In the genomic region with DNA sequence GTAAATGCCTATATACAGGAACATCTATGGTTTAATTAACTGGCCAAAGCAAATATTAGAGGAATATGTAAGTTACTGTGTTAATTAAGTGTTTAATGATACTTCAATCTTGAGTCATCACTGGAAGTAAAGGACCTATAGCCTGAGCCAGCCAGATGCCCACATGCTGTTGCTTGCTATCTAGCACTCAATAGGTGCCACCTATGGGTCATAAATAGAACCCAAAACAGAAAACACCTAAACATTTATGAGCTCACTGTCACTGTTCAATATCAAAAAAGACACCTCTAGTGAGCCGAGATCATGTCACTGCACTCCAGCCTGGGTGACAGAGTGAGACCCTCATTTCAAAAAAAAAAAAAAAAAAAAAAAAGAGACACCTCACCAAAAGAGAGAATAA, we compare ENCODE assay signal across 12 cellular contexts. TPM values are rescaled to one million over a fixed set of nuclear protein-coding genes. Genes with fewer than 3 reads are reported as not detected.
A peak's percentile ranks its signal among the peaks of the same experiment; 100 is the strongest.
DNase-seq lines count a peak whose midpoint lies in the region; ATAC-seq, FAIRE-seq and TF ChIP-seq lines count a peak whose summit lies in the region.
"Had no signal": no experiment of that assay in that cellular context is flagged by ENCODE, and none has a peak within 500 bp of the region (broad histone marks: within the 10 kb centered on the region; RNA-seq: fewer than 3 reads in every experiment).

No MANE protein-coding gene starts in this region.

- intact Hi-C loops in K562 (cut with micrococcal nuclease) = no loop called here

- TF ChIP-seq CTCF in HFFc6 (IDR thresholded peaks at IDR 0.05) (peak; percentile 53), K562 (IDR thresholded peaks at IDR 0.05 in 2 of 3, conservative IDR thresholded peaks at IDR 0.05 in 1 of 3; ENCODE audit: insufficient read depth in 2 of 3, low read depth in 1 of 3, low read length in 3 of 3) (peak in 2 of 3 experiments; percentile 8 to 36; a peak in 2 of 6 replicates)

- no peak overlapping the region for H3K27ac ChIP-seq in K562 (ENCODE audit: extremely low read depth, low read depth, low read length)
- H3K27ac ChIP-seq: skin epidermis had no signal

- no peaks in the 10 kb centered on the region for H3K79me2 ChIP-seq in K562 (ENCODE audit: control insufficient read depth, insufficient read depth, low read length)

- no peak overlapping the region for H2AFZ ChIP-seq in K562 (ENCODE audit: low read depth, low read length)

- H3K4me2 ChIP-seq in K562 (ENCODE audit: insufficient read depth, low read length) = no peak overlapping the region

- peaks cover 41% of the 10 kb centered on the region; the same call in 2 of the 3 replicates for H3K36me3 ChIP-seq in K562 (ENCODE audit: control insufficient read depth, insufficient read depth, low read length)

- POLR2A ChIA-PET in K562 (lab: Yijun Ruan, JAX) = no interaction called here

- no peaks in the 10 kb centered on the region for H3K27me3 ChIP-seq in K562 (ENCODE audit: control insufficient read depth in 2 of 2, insufficient read depth in 2 of 2, low read length in 2 of 2)

- no peaks in the 10 kb centered on the region for H3K4me1 Mint-ChIP-seq in HFFc6 (ENCODE audit: low read depth)

- no peak overlapping the region for H3K9ac ChIP-seq in K562 (ENCODE audit: insufficient read depth in 1 of 2, low read depth in 2 of 2, low read length in 2 of 2)

- DNase-seq in COR-L47 (lab: John Stamatoyannopoulos, UW) (peak; percentile 5), HFFc6 (peak; percentile 12), K562 (ENCODE audit: extremely low read depth in 1 of 4, low spot score in 3 of 4) (no peak), medulla oblongata (ENCODE audit: extremely low spot score) (peak; percentile 48), OCI-M2 (lab: John Stamatoyannopoulos, UW; ENCODE audit: unreplicated experiment) (no peak)
- DNase-seq: central memory CD4-positive, alpha-beta T cell; NCI-H774 had no signal

- FAIRE-seq in K562 (lab: Jason Lieb, UNC) = no peak
- FAIRE-seq: islet of Langerhans had no signal

- no peak for TF ChIP-seq RAD21 in K562 (CRISPR knock-in tag; conservative IDR thresholded peaks at IDR 0.05 in 1 of 2, IDR thresholded peaks at IDR 0.05 in 1 of 2)

- H3K9me3 ChIP-seq in K562 (replicated peaks; ENCODE audit: control insufficient read depth, insufficient read depth, low read depth, low read length) = no peaks in the 10 kb centered on the region

- CTCF ChIA-PET in K562 (lab: Yijun Ruan, JAX; ENCODE audit: low intra/inter-chr PET ratio) = interaction anchor here (0.7 kb wide), 1 partner anchor 29 kb away, joined by 5 read pairs; no protein-coding TSS in a partner anchor

- H3K9me3 Mint-ChIP-seq in HFFc6 = no peaks in the 10 kb centered on the region

- no peak for TF ChIP-seq POLR2A in K562 (conservative IDR thresholded peaks at IDR 0.05)

- ATAC-seq in K562 (no peak), GM21528 (IDR thresholded peaks at IDR 0.05; ENCODE audit: low FRiP score, unreplicated experiment) (no peak), GM19455 (IDR thresholded peaks at IDR 0.05; ENCODE audit: unreplicated experiment) (no peak), HG02840 (IDR thresholded peaks at IDR 0.05; ENCODE audit: low FRiP score, unreplicated experiment) (no peak)

- no peaks in the 10 kb centered on the region for H4K20me1 ChIP-seq in K562 (replicated peaks; ENCODE audit: control insufficient read depth, insufficient read depth, low read length)

- 100% methylated on average over 1 of the region's 1 CpG for WGBS in K562 (ENCODE audit: insufficient coverage, low coverage, missing lambda C conversion rate)

- no peak overlapping the region for H3K4me3 Mint-ChIP-seq in HFFc6

- no peak for TF ChIP-seq EP300 in K562 (IDR thresholded peaks at IDR 0.05; ENCODE audit: low read length)

- H3K9me1 ChIP-seq in K562 (ENCODE audit: control insufficient read depth, insufficient read depth, low read length) = no peaks in the 10 kb centered on the region

- H3K27ac Mint-ChIP-seq in HFFc6 = no peak overlapping the region

- no peaks in the 10 kb centered on the region for H3K4me1 ChIP-seq in K562 (replicated peaks in 1 of 2; ENCODE audit: control insufficient read depth in 2 of 2, insufficient read depth in 2 of 2, low read length in 2 of 2)

- no TSS peak for BruUV-seq in K562 (replicated peaks; lab: Mats Ljungman, UMichigan)

- in situ Hi-C loops in K562 (cut with MboI) = no loop called here

- no peak overlapping the region for H3K4me3 ChIP-seq in K562
- H3K4me3 ChIP-seq: skin epidermis had no signal

- H3K27me3 Mint-ChIP-seq in HFFc6 (ENCODE audit: insufficient read depth) = no peaks in the 10 kb centered on the region; the same call in 1 of the 2 replicates

- peaks cover 14% of the 10 kb centered on the region for H3K36me3 Mint-ChIP-seq in HFFc6 (ENCODE audit: low read depth)

TF ChIP-seq in K562, 482 proteins besides CTCF, POLR2A, EP300 and RAD21 (continues in another document):
- TF ChIP-seq, protein P1, sequence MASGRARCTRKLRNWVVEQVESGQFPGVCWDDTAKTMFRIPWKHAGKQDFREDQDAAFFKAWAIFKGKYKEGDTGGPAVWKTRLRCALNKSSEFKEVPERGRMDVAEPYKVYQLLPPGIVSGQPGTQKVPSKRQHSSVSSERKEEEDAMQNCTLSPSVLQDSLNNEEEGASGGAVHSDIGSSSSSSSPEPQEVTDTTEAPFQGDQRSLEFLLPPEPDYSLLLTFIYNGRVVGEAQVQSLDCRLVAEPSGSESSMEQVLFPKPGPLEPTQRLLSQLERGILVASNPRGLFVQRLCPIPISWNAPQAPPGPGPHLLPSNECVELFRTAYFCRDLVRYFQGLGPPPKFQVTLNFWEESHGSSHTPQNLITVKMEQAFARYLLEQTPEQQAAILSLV (tag; IDR thresholded peaks at IDR 0.05) = no peak
- TF ChIP-seq, protein P2, sequence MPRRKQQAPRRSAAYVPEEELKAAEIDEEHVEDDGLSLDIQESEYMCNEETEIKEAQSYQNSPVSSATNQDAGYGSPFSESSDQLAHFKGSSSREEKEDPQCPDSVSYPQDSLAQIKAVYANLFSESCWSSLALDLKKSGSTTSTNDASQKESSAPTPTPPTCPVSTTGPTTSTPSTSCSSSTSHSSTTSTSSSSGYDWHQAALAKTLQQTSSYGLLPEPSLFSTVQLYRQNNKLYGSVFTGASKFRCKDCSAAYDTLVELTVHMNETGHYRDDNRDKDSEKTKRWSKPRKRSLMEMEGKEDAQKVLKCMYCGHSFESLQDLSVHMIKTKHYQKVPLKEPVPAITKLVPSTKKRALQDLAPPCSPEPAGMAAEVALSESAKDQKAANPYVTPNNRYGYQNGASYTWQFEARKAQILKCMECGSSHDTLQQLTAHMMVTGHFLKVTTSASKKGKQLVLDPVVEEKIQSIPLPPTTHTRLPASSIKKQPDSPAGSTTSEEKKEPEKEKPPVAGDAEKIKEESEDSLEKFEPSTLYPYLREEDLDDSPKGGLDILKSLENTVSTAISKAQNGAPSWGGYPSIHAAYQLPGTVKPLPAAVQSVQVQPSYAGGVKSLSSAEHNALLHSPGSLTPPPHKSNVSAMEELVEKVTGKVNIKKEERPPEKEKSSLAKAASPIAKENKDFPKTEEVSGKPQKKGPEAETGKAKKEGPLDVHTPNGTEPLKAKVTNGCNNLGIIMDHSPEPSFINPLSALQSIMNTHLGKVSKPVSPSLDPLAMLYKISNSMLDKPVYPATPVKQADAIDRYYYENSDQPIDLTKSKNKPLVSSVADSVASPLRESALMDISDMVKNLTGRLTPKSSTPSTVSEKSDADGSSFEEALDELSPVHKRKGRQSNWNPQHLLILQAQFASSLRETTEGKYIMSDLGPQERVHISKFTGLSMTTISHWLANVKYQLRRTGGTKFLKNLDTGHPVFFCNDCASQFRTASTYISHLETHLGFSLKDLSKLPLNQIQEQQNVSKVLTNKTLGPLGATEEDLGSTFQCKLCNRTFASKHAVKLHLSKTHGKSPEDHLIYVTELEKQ (CRISPR knock-in tag; IDR thresholded peaks at IDR 0.05) = no peak
- TF ChIP-seq CBFA2T2 (conservative IDR thresholded peaks at IDR 0.05) (no peak), ZNF764 (CRISPR knock-in tag; IDR thresholded peaks at IDR 0.05; ENCODE audit: low read depth) (no peak), PHB (CRISPR knock-in tag; IDR thresholded peaks at IDR 0.05) (no peak), RBM34 (IDR thresholded peaks at IDR 0.05; ENCODE audit: borderline replicate concordance, insufficient read depth, low read length) (no peak)
- TF ChIP-seq, protein P3, sequence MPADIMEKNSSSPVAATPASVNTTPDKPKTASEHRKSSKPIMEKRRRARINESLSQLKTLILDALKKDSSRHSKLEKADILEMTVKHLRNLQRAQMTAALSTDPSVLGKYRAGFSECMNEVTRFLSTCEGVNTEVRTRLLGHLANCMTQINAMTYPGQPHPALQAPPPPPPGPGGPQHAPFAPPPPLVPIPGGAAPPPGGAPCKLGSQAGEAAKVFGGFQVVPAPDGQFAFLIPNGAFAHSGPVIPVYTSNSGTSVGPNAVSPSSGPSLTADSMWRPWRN (IDR thresholded peaks at IDR 0.05; ENCODE audit: low read depth) = no peak

RNA-seq across cellular contexts. Expression of a gene that starts 48.4 kb away (rescaled TPM):
- total RNA-seq in HFFc6 (2021; fragmentation: NEBNext Ultra II Directional; extraction: Animal tissue kit (Norgen Biotek cat#: 25700)) = 10 to 100 TPM; 47.4 to 64.6 (median 53.0) TPM
- 178 and 218 TPM in 2 replicates for total RNA-seq in K562 (2011; cell fraction: chromatin; rRNA removed; ENCODE audit: low replicate concordance)
- total RNA-seq in K562 (2011; cell fraction: nucleolus; rRNA removed) = 134 and 138 TPM in 2 replicates
- total RNA-seq in K562 (2011; cell fraction: nucleoplasm; rRNA removed) = 174 and 186 TPM in 2 replicates
- total RNA-seq in K562 (2014; rRNA removed) (46.1 and 50.4 TPM in 2 replicates), K562 (2014; rRNA removed; fragmentation: Illumina TruSeq; extraction: Trizol) (37.6 and 38.9 TPM in 2 replicates), K562 (2015; rRNA removed; fragmentation: Illumina TruSeq; extraction: Trizol) (46.9 and 48.8 TPM in 2 replicates), K562 (2021) (41.3 and 48.0 TPM in 2 replicates)
- polyA plus RNA-seq in K562 (2011; rRNA removed) (60.2 and 102 TPM in 2 replicates), K562 (2014; fragmentation: Illumina TruSeq; extraction: Trizol) (57.1 and 79.3 TPM in 2 replicates), K562 (2014; fragmentation: Nextera tagmentation; extraction: Ambion mirVana) (10 to 100 TPM; 19.6 to 26.3 TPM), K562 (2014; rRNA removed) (69.6 and 78.1 TPM in 2 replicates)
- 75.7 and 102 TPM in 2 replicates for polyA plus RNA-seq in K562 (2011; cell fraction: cytosol; rRNA removed)
- polyA plus RNA-seq in K562 (2011; cell fraction: nucleus; rRNA removed) = 547 and 559 TPM in 2 replicates
- 50.4 and 55.4 TPM in 2 replicates for polyA plus RNA-seq in K562 (2012)
- 43.8 and 51.2 TPM in 2 replicates for polyA minus RNA-seq in K562 (2011; rRNA and poly(A)+ RNA removed)
- polyA minus RNA-seq in K562 (2011; cell fraction: cytosol; rRNA and poly(A)+ RNA removed) = 19.8 and 28.5 TPM in 2 replicates
- polyA minus RNA-seq in K562 (2011; cell fraction: nucleus; rRNA and poly(A)+ RNA removed) = 33.5 and 60.8 TPM in 2 replicates

Comparison
In these comparisons a context has a peak if more than half of its experiments do, and no peak if none do; other contexts are left out.
1. DNase-seq: peak in COR-L47 (single experiment), HFFc6 (single experiment) and medulla oblongata (single experiment); none in K562 (0 of 4) and OCI-M2 (single experiment).